ENCODE assay signal across 17 cellular contexts in genomic region chr22:48937032-48937639, GRCh38.
"Had no signal": no experiment of that assay in that cellular context is flagged by ENCODE, and none has a peak within 500 bp of the region (broad histone marks: within the 10 kb centered on the region; RNA-seq: fewer than 3 reads in every experiment).

No MANE protein-coding gene starts in this region.

- H3K27ac Mint-ChIP-seq: activated CD8-positive, alpha-beta T cell treated with anti-CD3 and anti-CD28 coated beads, Interleukin-2, amount 10 ng/mL, durations not matched to agents 7 days and 5 days; activated naive CD4-positive, alpha-beta T cell treated with anti-CD3 and anti-CD28 coated beads, Interleukin-2, amount 50 U/mL, for 72 hours; dendritic cell treated with granulocyte-macrophage colony-stimulating factor and Interleukin-4, amounts not matched to agents 40 ng/mL and 50 ng/mL, for 4 days; T-cell had no signal

- ATAC-seq: activated CD8-positive, alpha-beta T cell treated with anti-CD3 and anti-CD28 coated beads, Interleukin-2, amount 10 ng/mL, durations not matched to agents 7 days and 5 days; activated naive CD4-positive, alpha-beta T cell treated with anti-CD3 and anti-CD28 coated beads, Interleukin-2, amount 50 U/mL, for 72 hours; body of pancreas; left cardiac atrium; mucosa of descending colon; naive thymus-derived CD8-positive, alpha-beta T cell; psoas muscle; T-cell had no signal

- H3K27me3 Mint-ChIP-seq: dendritic cell treated with granulocyte-macrophage colony-stimulating factor and Interleukin-4, amounts not matched to agents 40 ng/mL and 50 ng/mL, for 4 days had no signal

- H3K36me3 Mint-ChIP-seq: T-cell had no signal

- H3K4me3 Mint-ChIP-seq: activated CD8-positive, alpha-beta T cell treated with anti-CD3 and anti-CD28 coated beads, Interleukin-2, amount 10 ng/mL, durations not matched to agents 7 days and 5 days; dendritic cell treated with granulocyte-macrophage colony-stimulating factor and Interleukin-4, amounts not matched to agents 40 ng/mL and 50 ng/mL, for 4 days; naive thymus-derived CD8-positive, alpha-beta T cell; T-cell had no signal

- H3K4me1 Mint-ChIP-seq: T-cell had no signal

- DNase-seq: activated CD8-positive, alpha-beta T cell treated with anti-CD3 and anti-CD28 coated beads, Interleukin-2, amount 10 ng/mL, durations not matched to agents 7 days and 5 days; amniotic stem cell; body of pancreas; central memory CD4-positive, alpha-beta T cell; erythroblast; hypothalamus; left cardiac atrium; mucosa of descending colon; psoas muscle; stimulated activated CD4-positive, alpha-beta T cell treated with anti-CD3 and anti-CD28 coated beads, Interleukin-12 subunit alpha, Interleukin-12 subunit beta, amount 100 ng/mL, for 4 hours; stimulated activated CD4-positive, alpha-beta T cell treated with anti-CD3 and anti-CD28 coated beads, Interleukin-2, amount 100 ng/mL, for 48 hours; T-cell; T1000; transverse colon had no signal
